In genomic region chr4:87608229-87608628, GRCh38 we compare ENCODE assay signal across 8 cellular contexts. TPM values are rescaled to one million over a fixed set of nuclear protein-coding genes. Genes with fewer than 3 reads are reported as not detected.
"Had no signal": no experiment of that assay in that cellular context is flagged by ENCODE, and none has a peak within 500 bp of the region (broad histone marks: within the 10 kb centered on the region; RNA-seq: fewer than 3 reads in every experiment).

Gene DSPP (plus strand): TSS chr4:87608529. CDS start chr4:87610909, 2,380 bp downstream.

- H3K27ac Mint-ChIP-seq: IgD-negative memory B cell had no signal

- H3K4me3 Mint-ChIP-seq: IgD-negative memory B cell had no signal

- H3K9me3 Mint-ChIP-seq: IgD-negative memory B cell had no signal

- DNase-seq: IMR-90, KBM-7 had no signal

- H3K36me3 Mint-ChIP-seq: IgD-negative memory B cell had no signal

- H3K27me3 Mint-ChIP-seq: IgD-negative memory B cell had no signal

- ATAC-seq: HepG2, K562 had no signal

- H3K4me3 ChIP-seq: K562 had no signal

- H3K4me1 Mint-ChIP-seq: IgD-negative memory B cell had no signal

- H3K27ac ChIP-seq: HL-60 had no signal

RNA-seq across cellular contexts. Expression of gene DSPP, which starts in this region (rescaled TPM):
- total RNA-seq: HepG2, HT-29, HT1080, IMR-90, K562 had no signal
- polyA plus RNA-seq: HepG2, IgD-negative memory B cell, IMR-90, K562 had no signal
